ENCODE assay signal across 1 cellular context in the genomic region with DNA sequence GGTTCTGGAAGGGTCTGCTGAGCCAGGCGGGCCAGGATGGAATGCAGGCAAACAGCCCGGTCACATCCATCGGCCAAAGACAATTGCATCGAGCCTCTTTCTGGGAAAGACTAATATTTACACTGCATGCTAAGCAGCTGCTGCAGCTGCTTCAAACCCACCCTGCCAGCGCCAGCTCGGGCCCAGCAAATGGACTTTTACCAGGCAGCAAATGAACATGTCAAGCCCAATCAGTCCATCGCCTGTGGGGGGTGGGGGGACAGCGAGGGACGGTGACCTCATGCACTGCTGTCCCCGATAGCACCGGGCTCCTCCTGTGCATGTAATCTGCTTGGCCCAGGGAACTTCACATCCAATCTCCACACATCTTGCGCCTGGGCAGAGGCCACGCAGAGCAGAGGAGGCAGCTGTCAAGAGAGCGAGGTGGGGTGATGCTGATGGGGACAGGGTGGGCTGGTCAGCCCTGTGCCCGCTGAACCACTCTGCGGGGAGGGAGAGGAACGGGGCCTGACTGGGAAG.
TF ChIP-seq lines count a peak whose summit lies in the region.

No MANE protein-coding gene starts in this region.

TF ChIP-seq in H1, 55 proteins besides CTCF, POLR2A, EP300 and RAD21 (continued from another document):
- TF ChIP-seq EGR1 (IDR thresholded peaks at IDR 0.05; ENCODE audit: borderline replicate concordance, low read depth, low read length) (no peak), KDM1A (IDR thresholded peaks at IDR 0.05; ENCODE audit: borderline replicate concordance, low read length) (no peak), BCL11A (IDR thresholded peaks at IDR 0.05; ENCODE audit: low read depth in 2 of 2, low read length in 2 of 2) (no peak), BACH1 (IDR thresholded peaks at IDR 0.05; ENCODE audit: low read length) (no peak), SP4 (IDR thresholded peaks at IDR 0.05; ENCODE audit: low read length) (no peak), FOSL1 (IDR thresholded peaks at IDR 0.05; ENCODE audit: insufficient read depth, low read depth, low read length) (no peak), ASH2L (IDR thresholded peaks at IDR 0.05; ENCODE audit: low read length) (no peak), RNF2 (IDR thresholded peaks at IDR 0.05; ENCODE audit: borderline replicate concordance, low read depth, low read length, missing control alignments, poor library complexity, severe bottlenecking) (no peak)
- TF ChIP-seq, protein P1, sequence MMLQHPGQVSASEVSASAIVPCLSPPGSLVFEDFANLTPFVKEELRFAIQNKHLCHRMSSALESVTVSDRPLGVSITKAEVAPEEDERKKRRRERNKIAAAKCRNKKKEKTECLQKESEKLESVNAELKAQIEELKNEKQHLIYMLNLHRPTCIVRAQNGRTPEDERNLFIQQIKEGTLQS (IDR thresholded peaks at IDR 0.05; ENCODE audit: insufficient read depth, low read depth, low read length): no peak
- TF ChIP-seq, protein P2, sequence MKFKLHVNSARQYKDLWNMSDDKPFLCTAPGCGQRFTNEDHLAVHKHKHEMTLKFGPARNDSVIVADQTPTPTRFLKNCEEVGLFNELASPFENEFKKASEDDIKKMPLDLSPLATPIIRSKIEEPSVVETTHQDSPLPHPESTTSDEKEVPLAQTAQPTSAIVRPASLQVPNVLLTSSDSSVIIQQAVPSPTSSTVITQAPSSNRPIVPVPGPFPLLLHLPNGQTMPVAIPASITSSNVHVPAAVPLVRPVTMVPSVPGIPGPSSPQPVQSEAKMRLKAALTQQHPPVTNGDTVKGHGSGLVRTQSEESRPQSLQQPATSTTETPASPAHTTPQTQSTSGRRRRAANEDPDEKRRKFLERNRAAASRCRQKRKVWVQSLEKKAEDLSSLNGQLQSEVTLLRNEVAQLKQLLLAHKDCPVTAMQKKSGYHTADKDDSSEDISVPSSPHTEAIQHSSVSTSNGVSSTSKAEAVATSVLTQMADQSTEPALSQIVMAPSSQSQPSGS (IDR thresholded peaks at IDR 0.05; ENCODE audit: low read length): no peak
- TF ChIP-seq, protein P3, sequence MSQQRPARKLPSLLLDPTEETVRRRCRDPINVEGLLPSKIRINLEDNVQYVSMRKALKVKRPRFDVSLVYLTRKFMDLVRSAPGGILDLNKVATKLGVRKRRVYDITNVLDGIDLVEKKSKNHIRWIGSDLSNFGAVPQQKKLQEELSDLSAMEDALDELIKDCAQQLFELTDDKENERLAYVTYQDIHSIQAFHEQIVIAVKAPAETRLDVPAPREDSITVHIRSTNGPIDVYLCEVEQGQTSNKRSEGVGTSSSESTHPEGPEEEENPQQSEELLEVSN (IDR thresholded peaks at IDR 0.05): no peak
